Comparison of ENCODE assay signal across 8 cellular contexts in the genomic region with DNA sequence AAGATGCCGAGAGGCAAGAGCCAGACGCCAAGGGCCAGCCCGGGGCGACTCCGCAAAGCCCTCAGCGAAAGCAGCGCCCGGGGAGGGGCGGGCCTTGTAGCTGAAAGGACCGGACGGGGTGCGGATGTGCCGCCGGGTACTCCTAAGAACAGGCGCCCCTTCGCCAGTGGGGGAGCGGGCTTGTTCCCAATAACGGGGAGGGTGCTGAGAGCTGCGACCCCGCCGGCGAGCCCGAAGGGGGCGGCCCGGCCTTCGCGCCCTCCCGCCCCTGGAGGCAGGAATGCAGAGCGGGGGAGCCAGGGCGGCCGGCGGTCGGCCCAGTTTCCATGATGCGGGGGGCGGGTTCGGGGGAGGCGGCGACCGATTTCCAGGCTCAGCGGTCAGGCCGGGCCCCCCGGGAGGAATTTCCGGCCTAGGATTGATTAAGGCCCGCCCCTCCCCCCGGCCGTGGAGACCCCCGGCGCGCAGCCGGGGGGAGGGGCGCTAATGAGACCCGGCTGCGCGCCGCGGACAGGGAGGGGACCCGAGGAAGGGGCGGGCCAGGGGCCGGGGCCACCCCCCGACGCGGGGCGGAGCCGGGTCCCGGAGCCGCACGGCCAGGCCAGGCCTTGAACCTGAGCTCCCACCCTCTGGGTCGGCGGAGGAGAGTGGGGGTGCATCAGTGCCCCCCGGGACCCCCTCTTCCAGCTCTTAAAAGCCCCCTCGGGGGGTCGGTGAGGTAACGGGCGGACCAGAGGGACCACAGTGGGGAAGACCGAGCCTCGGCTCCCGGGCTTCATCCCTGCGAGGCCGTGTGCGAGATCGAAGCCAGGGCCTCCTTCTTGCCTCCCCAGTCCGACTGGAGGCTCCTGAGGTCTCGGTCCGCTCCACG. TPM values are rescaled to one million over a fixed set of nuclear protein-coding genes. Genes with fewer than 3 reads are reported as not detected.
DNase-seq lines count a peak whose midpoint lies in the region; ATAC-seq and TF ChIP-seq lines count a peak whose summit lies in the region.

No MANE protein-coding gene starts in this region.

- TF ChIP-seq CTCF in AG10803 (conservative IDR thresholded peaks at IDR 0.05; ENCODE audit: low read length), result peak; percentile 41
- 0 out of 2 replicates have a peak, but pooled peaks have one; percentile 36 for TF ChIP-seq CTCF in WTC11 (IDR thresholded peaks at IDR 0.05)

- H3K36me3 Mint-ChIP-seq in WTC11, result no peaks in the 10 kb centered on the region

- no peak overlapping the region; the same call in 1 of the 2 replicates for H3K27ac Mint-ChIP-seq in WTC11

- H3K9me3 Mint-ChIP-seq in WTC11, result no peaks in the 10 kb centered on the region

- peaks cover 23% of the 10 kb centered on the region for H3K27me3 Mint-ChIP-seq in WTC11 (ENCODE audit: low read depth)

- DNase-seq in AG10803 (ENCODE audit: low read depth) (peak; percentile 77), HS-27A (ENCODE audit: low read depth) (peak; percentile 49), WTC11 (ENCODE audit: low spot score) (peak; percentile 93), caudate nucleus (lab: John Stamatoyannopoulos, UW) (peak in 6 of 61 donors; percentile 12 to 69 (median 23)), kidney tubule cell (ENCODE audit: low spot score) (peak; percentile 66), NCI-H2107 (lab: John Stamatoyannopoulos, UW) (no peak), cerebellar nuclear complex (lab: John Stamatoyannopoulos, UW) (no peak)
- DNase-seq in stimulated activated CD4-positive, alpha-beta T cell treated with anti-CD3 and anti-CD28 coated beads, Interleukin-4, amount 100 ng/mL, for 1 hour, result peak; percentile 61

- peak; percentile 40 for ATAC-seq in WTC11

- POLR2A ChIA-PET in WTC11 (lab: Charles Lee), result interaction anchor here (0.5 to 1.7 kb wide), 7 partner anchors 10 to 240 kb away, joined by 3 to 18 read pairs (median 5); partner anchors contain the start of gene SRSF4

- H3K4me3 Mint-ChIP-seq in WTC11, result peak overlapping the region; percentile 65

- H3K4me1 Mint-ChIP-seq in WTC11, result peaks cover 19% of the 10 kb centered on the region

- CTCF ChIA-PET in WTC11 (lab: Charles Lee), result interaction anchor here (0.6 to 6.3 kb wide), 26 partner anchors 10 to 388 kb away, joined by 3 to 45 read pairs (median 6); partner anchors contain the start of genes EPB41, SRSF4 and YTHDF2

- peak overlapping the region; percentile 80 for H3K4me3 ChIP-seq in AG10803 (ENCODE audit: low read length)

- H3K27ac ChIP-seq in caudate nucleus (ENCODE audit: low read depth, low read length), result peak overlapping the region; percentile 30

TF ChIP-seq in WTC11, 78 proteins besides CTCF, POLR2A, EP300 and RAD21 (continues in another document):
- TF ChIP-seq MXD4 (CRISPR knock-in tag; IDR thresholded peaks at IDR 0.05; ENCODE audit: borderline replicate concordance), result no peak
- TF ChIP-seq, protein P1, sequence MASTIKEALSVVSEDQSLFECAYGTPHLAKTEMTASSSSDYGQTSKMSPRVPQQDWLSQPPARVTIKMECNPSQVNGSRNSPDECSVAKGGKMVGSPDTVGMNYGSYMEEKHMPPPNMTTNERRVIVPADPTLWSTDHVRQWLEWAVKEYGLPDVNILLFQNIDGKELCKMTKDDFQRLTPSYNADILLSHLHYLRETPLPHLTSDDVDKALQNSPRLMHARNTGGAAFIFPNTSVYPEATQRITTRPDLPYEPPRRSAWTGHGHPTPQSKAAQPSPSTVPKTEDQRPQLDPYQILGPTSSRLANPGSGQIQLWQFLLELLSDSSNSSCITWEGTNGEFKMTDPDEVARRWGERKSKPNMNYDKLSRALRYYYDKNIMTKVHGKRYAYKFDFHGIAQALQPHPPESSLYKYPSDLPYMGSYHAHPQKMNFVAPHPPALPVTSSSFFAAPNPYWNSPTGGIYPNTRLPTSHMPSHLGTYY (CRISPR knock-in tag; IDR thresholded peaks at IDR 0.05), result no peak
- TF ChIP-seq SP1 (CRISPR knock-in tag; conservative IDR thresholded peaks at IDR 0.05), result peak; percentile 70
- no peak for TF ChIP-seq ZNF396 (CRISPR knock-in tag; IDR thresholded peaks at IDR 0.05; ENCODE audit: borderline replicate concordance)
- TF ChIP-seq AFF4 (CRISPR knock-in tag; IDR thresholded peaks at IDR 0.05; ENCODE audit: borderline replicate concordance), result no peak; the same call in 1 of the 2 replicates
- peak; percentile 96 for TF ChIP-seq ZNF423 (CRISPR knock-in tag; IDR thresholded peaks at IDR 0.05)
- peak; percentile 22; the same call in 1 of the 2 replicates for TF ChIP-seq FOXP4 (CRISPR knock-in tag; IDR thresholded peaks at IDR 0.05)
- TF ChIP-seq ZNF219 (CRISPR knock-in tag; IDR thresholded peaks at IDR 0.05; ENCODE audit: borderline replicate concordance), result no peak
- TF ChIP-seq, protein P2, sequence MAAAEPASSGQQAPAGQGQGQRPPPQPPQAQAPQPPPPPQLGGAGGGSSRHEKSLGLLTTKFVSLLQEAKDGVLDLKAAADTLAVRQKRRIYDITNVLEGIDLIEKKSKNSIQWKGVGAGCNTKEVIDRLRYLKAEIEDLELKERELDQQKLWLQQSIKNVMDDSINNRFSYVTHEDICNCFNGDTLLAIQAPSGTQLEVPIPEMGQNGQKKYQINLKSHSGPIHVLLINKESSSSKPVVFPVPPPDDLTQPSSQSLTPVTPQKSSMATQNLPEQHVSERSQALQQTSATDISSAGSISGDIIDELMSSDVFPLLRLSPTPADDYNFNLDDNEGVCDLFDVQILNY (CRISPR knock-in tag; IDR thresholded peaks at IDR 0.05), result no peak
- no peak for TF ChIP-seq SOX15 (CRISPR knock-in tag; IDR thresholded peaks at IDR 0.05)
- no peak for TF ChIP-seq JUN (CRISPR knock-in tag; IDR thresholded peaks at IDR 0.05)
- TF ChIP-seq ZNF512 (CRISPR knock-in tag; IDR thresholded peaks at IDR 0.05; ENCODE audit: borderline replicate concordance), result no peak
- no peak for TF ChIP-seq HMGA2 (CRISPR knock-in tag; IDR thresholded peaks at IDR 0.05)
- TF ChIP-seq CREM (CRISPR knock-in tag; IDR thresholded peaks at IDR 0.05), result no peak
- TF ChIP-seq NFATC4 (CRISPR knock-in tag; IDR thresholded peaks at IDR 0.05), result no peak

RNA-seq across cellular contexts. Expression of gene TMEM200B, which starts 0.9 kb away (rescaled TPM):
- total RNA-seq in WTC11 (2021), result 19.1 to 22.6 TPM (median 22.1 TPM) in 3 replicates

RNA-seq across cellular contexts. Expression of gene SRSF4, which starts 57.1 kb away (rescaled TPM):
- total RNA-seq in WTC11 (2021), result 93.8 to 99.9 TPM (median 94.7 TPM) in 3 replicates

Comparison
In these comparisons a context has a peak if more than half of its experiments do, and no peak if none do; other contexts are left out.
1. DNase-seq: peak in AG10803 (single experiment), HS-27A (single experiment), WTC11 (single experiment), kidney tubule cell (single experiment) and stimulated activated CD4-positive, alpha-beta T cell treated with anti-CD3 and anti-CD28 coated beads, Interleukin-4, amount 100 ng/mL, for 1 hour (single experiment); none in NCI-H2107 (single experiment) and cerebellar nuclear complex (0 of 2).